In genomic region chr4:34181311-34181808, GRCh38 we compare ENCODE assay signal across 14 cellular contexts.
DNase-seq lines count a peak whose midpoint lies in the region; ATAC-seq, FAIRE-seq and TF ChIP-seq lines count a peak whose summit lies in the region.
"Had no signal": no experiment of that assay in that cellular context is flagged by ENCODE, and none has a peak within 500 bp of the region (broad histone marks: within the 10 kb centered on the region; RNA-seq: fewer than 3 reads in every experiment).

No MANE protein-coding gene starts in this region.

- H3K4me3 Mint-ChIP-seq in CD8-positive, alpha-beta memory T cell, result no peak overlapping the region
- H3K4me3 Mint-ChIP-seq: activated T-cell treated with anti-CD3 and anti-CD28 coated beads, Interleukin-2, amount 50 U/mL, for 72 hours; CD4-positive, CD25-positive, alpha-beta regulatory T cell had no signal

- CTCF ChIA-PET in CD8-positive, alpha-beta memory T cell (lab: Charles Lee), result no interaction called here

- H3K9me3 ChIP-seq in keratinocyte (ENCODE audit: control insufficient read depth, low read depth, low read length), result no peaks in the 10 kb centered on the region
- no peaks in the 10 kb centered on the region for H3K9me3 ChIP-seq in CD8-positive, alpha-beta memory T cell (ENCODE audit: low read length)

- H3K9me3 Mint-ChIP-seq in CD8-positive, alpha-beta memory T cell, result peaks cover 2 to 28% (median 5%) of the 10 kb centered on the region in 5 donors

- H3K9me1 ChIP-seq in keratinocyte (ENCODE audit: control insufficient read depth, extremely low read depth, insufficient read depth, low read length), result no peaks in the 10 kb centered on the region

- peak overlapping the region in 1 of 3 experiments; percentile 19 for H3K4me3 ChIP-seq in keratinocyte (ENCODE audit: control insufficient read depth in 2 of 3, extremely low read depth in 1 of 3, insufficient read depth in 2 of 3, low read depth in 1 of 3, low read length in 3 of 3)
- H3K4me3 ChIP-seq in CD8-positive, alpha-beta memory T cell (ENCODE audit: low read length), result no peak overlapping the region
- H3K4me3 ChIP-seq: GM12878, hepatocyte had no signal

- DNase-seq in AG08395 (ENCODE audit: low spot score) (peak; percentile 10), HT-29 (ENCODE audit: low spot score) (peak; percentile 5), amniotic stem cell (lab: John Stamatoyannopoulos, UW) (peak; percentile 79), keratinocyte (ENCODE audit: low read depth, low spot score) (peak; percentile 40), NCI-H187 (lab: John Stamatoyannopoulos, UW) (no peak)
- no peak for DNase-seq in CD8-positive, alpha-beta memory T cell
- no peak for DNase-seq in stimulated activated CD4-positive, alpha-beta T cell treated with anti-CD3 and anti-CD28 coated beads, Interleukin-4, amount 100 ng/mL, for 4 hours
- DNase-seq: activated T-cell treated with anti-CD3 and anti-CD28 coated beads, Interleukin-2, amount 50 U/mL, for 72 hours; CD4-positive, CD25-positive, alpha-beta regulatory T cell; NCI-H1930 had no signal

- no peak for TF ChIP-seq CTCF in keratinocyte (optimal IDR thresholded peaks at IDR 0.05 in 1 of 3, IDR thresholded peaks at IDR 0.05 in 1 of 3, conservative IDR thresholded peaks at IDR 0.05 in 1 of 3; ENCODE audit: extremely low read depth in 1 of 3, insufficient read depth in 2 of 3, low read length in 3 of 3)

- H3K9ac ChIP-seq in keratinocyte (ENCODE audit: control insufficient read depth, extremely low read depth, insufficient read depth, low read length), result no peak overlapping the region

- H3K4me1 Mint-ChIP-seq in CD8-positive, alpha-beta memory T cell, result no peaks in the 10 kb centered on the region
- H3K4me1 Mint-ChIP-seq: CD4-positive, CD25-positive, alpha-beta regulatory T cell had no signal

- H4K20me1 ChIP-seq in keratinocyte (ENCODE audit: control insufficient read depth, extremely low read depth, insufficient read depth, low read length), result no peaks in the 10 kb centered on the region

- no peak overlapping the region for H2AFZ ChIP-seq in keratinocyte (ENCODE audit: control insufficient read depth, low read length)
- H2AFZ ChIP-seq: hepatocyte had no signal

- peak; percentile 93 for FAIRE-seq in keratinocyte (lab: Jason Lieb, UNC)
- FAIRE-seq: GM12878 had no signal

- peaks cover 27% of the 10 kb centered on the region for H3K4me1 ChIP-seq in keratinocyte (ENCODE audit: control insufficient read depth, extremely low read depth, insufficient read depth, low read length)
- H3K4me1 ChIP-seq in CD8-positive, alpha-beta memory T cell (ENCODE audit: insufficient read depth, low read length), result no peaks in the 10 kb centered on the region

- H3K36me3 Mint-ChIP-seq in CD8-positive, alpha-beta memory T cell, result no peaks in the 10 kb centered on the region
- H3K36me3 Mint-ChIP-seq: CD4-positive, CD25-positive, alpha-beta regulatory T cell had no signal

- POLR2A ChIA-PET in CD8-positive, alpha-beta memory T cell (lab: Charles Lee), result no interaction called here

- dilution Hi-C loops in keratinocyte (cut with MboI; ENCODE audit: extremely low pct_ligation_motif_present, low sequenced_read_pairs), result no loop called here

- ATAC-seq in GM21423 (IDR thresholded peaks at IDR 0.05; ENCODE audit: unreplicated experiment), result no peak
- ATAC-seq: activated T-cell treated with anti-CD3 and anti-CD28 coated beads, Interleukin-2, amount 50 U/mL, for 72 hours; GM12878; sciatic nerve had no signal

- H3K36me3 ChIP-seq in keratinocyte (ENCODE audit: control insufficient read depth in 2 of 2, extremely low read depth in 1 of 2, insufficient read depth in 2 of 2, low read length in 2 of 2), result no peaks in the 10 kb centered on the region
- no peaks in the 10 kb centered on the region for H3K36me3 ChIP-seq in CD8-positive, alpha-beta memory T cell (ENCODE audit: insufficient read depth, low read length)

- no peak overlapping the region for H3K27ac Mint-ChIP-seq in CD8-positive, alpha-beta memory T cell
- H3K27ac Mint-ChIP-seq: activated T-cell treated with anti-CD3 and anti-CD28 coated beads, Interleukin-2, amount 50 U/mL, for 72 hours; CD4-positive, CD25-positive, alpha-beta regulatory T cell had no signal

- no peaks in the 10 kb centered on the region for H3K27me3 Mint-ChIP-seq in CD8-positive, alpha-beta memory T cell
- H3K27me3 Mint-ChIP-seq: CD4-positive, CD25-positive, alpha-beta regulatory T cell had no signal

- H3K27me3 ChIP-seq in keratinocyte (ENCODE audit: control insufficient read depth, extremely low read depth, insufficient read depth, low read length), result no peaks in the 10 kb centered on the region
- no peaks in the 10 kb centered on the region for H3K27me3 ChIP-seq in CD8-positive, alpha-beta memory T cell (ENCODE audit: insufficient read depth, low read length, poor library complexity, severe bottlenecking)
- H3K27me3 ChIP-seq: hepatocyte had no signal

- H3K27ac ChIP-seq in keratinocyte (ENCODE audit: control insufficient read depth, insufficient read depth, low read length), result peak overlapping the region; percentile 60
- no peak overlapping the region for H3K27ac ChIP-seq in CD8-positive, alpha-beta memory T cell (ENCODE audit: low read depth, low read length)

- H3K4me2 ChIP-seq in keratinocyte (ENCODE audit: control insufficient read depth, extremely low read depth, insufficient read depth, low read depth, low read length), result peak overlapping the region; percentile 58
- H3K4me2 ChIP-seq: hepatocyte had no signal

- no peaks in the 10 kb centered on the region for H3K79me2 ChIP-seq in keratinocyte (ENCODE audit: control insufficient read depth, insufficient read depth, low read length)
- H3K79me2 ChIP-seq: hepatocyte had no signal

Comparison
In these comparisons a context has a peak if more than half of its experiments do, and no peak if none do; other contexts are left out.
1. DNase-seq: peak in AG08395 (single experiment), HT-29 (single experiment), amniotic stem cell (single experiment) and keratinocyte (single experiment); none in CD8-positive, alpha-beta memory T cell (0 of 5), NCI-H187 (0 of 2) and stimulated activated CD4-positive, alpha-beta T cell treated with anti-CD3 and anti-CD28 coated beads, Interleukin-4, amount 100 ng/mL, for 4 hours (0 of 2).